ENCODE assay signal across 1 cellular context in the genomic region with DNA sequence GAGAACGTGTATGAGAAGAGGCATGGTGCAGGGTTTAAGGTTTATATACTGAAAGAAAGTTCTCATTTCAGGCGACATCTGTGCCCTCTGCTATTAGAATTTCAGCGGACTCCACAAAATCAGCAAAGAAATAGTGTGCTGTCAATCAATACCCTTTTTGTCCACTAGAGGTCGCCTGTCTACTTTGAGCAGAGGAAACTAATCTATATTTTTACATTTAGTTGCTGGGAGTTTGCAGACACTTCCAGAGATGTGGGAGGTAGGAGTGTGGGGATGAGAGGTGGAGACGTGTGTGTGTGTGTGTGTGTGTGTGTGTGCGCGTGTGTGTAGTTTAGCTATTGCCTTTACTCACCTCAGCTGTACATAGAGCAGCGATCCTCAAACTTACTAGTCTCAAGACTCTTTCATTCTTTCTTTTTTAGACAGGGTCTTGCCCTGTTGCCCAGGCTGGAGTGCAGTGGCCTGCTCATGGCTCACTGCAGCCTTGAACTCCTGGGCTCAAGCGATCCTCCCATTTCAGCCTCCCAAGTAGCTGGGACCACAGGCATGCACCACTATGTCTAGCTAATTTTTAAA.
TF ChIP-seq lines count a peak whose summit lies in the region.

No MANE protein-coding gene starts in this region.

TF ChIP-seq in K562, 482 proteins besides CTCF, POLR2A, EP300 and RAD21 (continued from another document):
- TF ChIP-seq, protein P1, sequence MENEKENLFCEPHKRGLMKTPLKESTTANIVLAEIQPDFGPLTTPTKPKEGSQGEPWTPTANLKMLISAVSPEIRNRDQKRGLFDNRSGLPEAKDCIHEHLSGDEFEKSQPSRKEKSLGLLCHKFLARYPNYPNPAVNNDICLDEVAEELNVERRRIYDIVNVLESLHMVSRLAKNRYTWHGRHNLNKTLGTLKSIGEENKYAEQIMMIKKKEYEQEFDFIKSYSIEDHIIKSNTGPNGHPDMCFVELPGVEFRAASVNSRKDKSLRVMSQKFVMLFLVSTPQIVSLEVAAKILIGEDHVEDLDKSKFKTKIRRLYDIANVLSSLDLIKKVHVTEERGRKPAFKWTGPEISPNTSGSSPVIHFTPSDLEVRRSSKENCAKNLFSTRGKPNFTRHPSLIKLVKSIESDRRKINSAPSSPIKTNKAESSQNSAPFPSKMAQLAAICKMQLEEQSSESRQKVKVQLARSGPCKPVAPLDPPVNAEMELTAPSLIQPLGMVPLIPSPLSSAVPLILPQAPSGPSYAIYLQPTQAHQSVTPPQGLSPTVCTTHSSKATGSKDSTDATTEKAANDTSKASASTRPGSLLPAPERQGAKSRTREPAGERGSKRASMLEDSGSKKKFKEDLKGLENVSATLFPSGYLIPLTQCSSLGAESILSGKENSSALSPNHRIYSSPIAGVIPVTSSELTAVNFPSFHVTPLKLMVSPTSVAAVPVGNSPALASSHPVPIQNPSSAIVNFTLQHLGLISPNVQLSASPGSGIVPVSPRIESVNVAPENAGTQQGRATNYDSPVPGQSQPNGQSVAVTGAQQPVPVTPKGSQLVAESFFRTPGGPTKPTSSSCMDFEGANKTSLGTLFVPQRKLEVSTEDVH (IDR thresholded peaks at IDR 0.05; ENCODE audit: low read depth, partially characterized antibody) = peak; percentile 54
- no peak for TF ChIP-seq ZSCAN29 (IDR thresholded peaks at IDR 0.05)
